ENCODE assay signal across 8 cellular contexts in the genomic region with DNA sequence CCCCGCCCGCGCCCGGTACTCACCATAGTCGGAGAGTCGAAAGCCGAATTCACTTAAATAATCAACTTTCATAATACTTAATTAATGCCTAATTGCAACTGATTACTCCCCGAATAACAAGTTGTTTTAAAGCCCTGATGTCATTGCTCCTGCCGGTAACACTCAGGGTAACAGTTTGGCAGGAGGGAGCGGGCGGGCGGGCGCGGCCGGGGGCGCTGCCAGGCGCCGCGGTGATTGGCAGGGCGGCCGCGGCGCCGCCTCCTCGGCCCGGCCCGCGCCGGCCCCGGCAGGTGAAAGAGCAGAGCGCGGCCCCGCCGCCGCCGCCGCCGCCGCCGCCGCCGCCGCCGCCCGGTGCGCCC.
DNase-seq lines count a peak whose midpoint lies in the region; ATAC-seq and TF ChIP-seq lines count a peak whose summit lies in the region.

No MANE protein-coding gene starts in this region.

- intact Hi-C loops in sciatic nerve (cut with DNase I) = no loop called here

- no peak for DNase-seq in AG10803 (ENCODE audit: low read depth)
- peak; percentile 72 for DNase-seq in HT-29 (ENCODE audit: low spot score)
- peak; percentile 60 for DNase-seq in myocyte (ENCODE audit: low read depth)
- no peak for DNase-seq in thoracic aorta (ENCODE audit: low spot score)
- DNase-seq in sciatic nerve (ENCODE audit: low spot score) = no peak

- H3K36me3 ChIP-seq in ectodermal cell (ENCODE audit: control insufficient read depth, insufficient read depth, low read length) = no peaks in the 10 kb centered on the region
- no peaks in the 10 kb centered on the region for H3K36me3 ChIP-seq in thoracic aorta

- H3K27ac ChIP-seq in ectodermal cell (ENCODE audit: insufficient read depth, low read depth, low read length, poor library complexity, severe bottlenecking) (no peak overlapping the region), thoracic aorta (peak overlapping the region; percentile 85 to 90)

- H3K27me3 ChIP-seq in ectodermal cell (ENCODE audit: control insufficient read depth, insufficient read depth, low read length, poor library complexity, severe bottlenecking) (peaks cover 31% of the 10 kb centered on the region), thoracic aorta (replicated peaks; ENCODE audit: insufficient read depth) (no peaks in the 10 kb centered on the region)

- WGBS in ectodermal cell, 2 experiments = 0% methylated on average over 46 of the region's 46 CpGs

- peaks cover 14% of the 10 kb centered on the region for H3K4me1 ChIP-seq in ectodermal cell (ENCODE audit: control insufficient read depth, insufficient read depth, low read length)
- peaks cover 19 to 47% of the 10 kb centered on the region in 2 donors for H3K4me1 ChIP-seq in thoracic aorta (ENCODE audit: control insufficient read depth in 1 of 2, low read depth in 2 of 2)

- H3K4me3 ChIP-seq in AG10803 (ENCODE audit: low read length) (peak overlapping the region; percentile 63), WI38 (ENCODE audit: low read depth, low read length) (peak overlapping the region; percentile 59), ectodermal cell (ENCODE audit: insufficient read depth, low read depth, low read length) (peak overlapping the region; percentile 60), thoracic aorta (peak overlapping the region; percentile 97)

- ATAC-seq in GM19035 (IDR thresholded peaks at IDR 0.05; ENCODE audit: unreplicated experiment) (peak; percentile 47), thoracic aorta (ENCODE audit: insufficient number of reproducible peaks, low FRiP score, low read depth) (peak; percentile 57), sciatic nerve (no peak)

- TF ChIP-seq CTCF in AG10803 (conservative IDR thresholded peaks at IDR 0.05; ENCODE audit: low read length) (no peak), WI38 (IDR thresholded peaks at IDR 0.05; ENCODE audit: low read depth, low read length) (no peak), thoracic aorta (IDR thresholded peaks at IDR 0.05) (no peak)

- H3K9me3 ChIP-seq in ectodermal cell (ENCODE audit: control insufficient read depth, low read length) (no peaks in the 10 kb centered on the region), thoracic aorta (no peaks in the 10 kb centered on the region)

Comparison
In these comparisons a context has a peak if more than half of its experiments do, and no peak if none do; other contexts are left out.
1. DNase-seq: peak in HT-29 (single experiment) and myocyte (single experiment); none in AG10803 (single experiment), thoracic aorta (single experiment) and sciatic nerve (single experiment).
2. Peak in every context shown above with its lines, with median percentiles within 50 percentile points of each other: H3K4me3 ChIP-seq.